Comparison of ENCODE assay signal across 16 cellular contexts in genomic region chr1:100449477-100449876, GRCh38.
A peak's percentile ranks its signal among the peaks of the same experiment; 100 is the strongest.
DNase-seq lines count a peak whose midpoint lies in the region; ATAC-seq and TF ChIP-seq lines count a peak whose summit lies in the region.
"Had no signal": no experiment of that assay in that cellular context is flagged by ENCODE, and none has a peak within 500 bp of the region (broad histone marks: within the 10 kb centered on the region; RNA-seq: fewer than 3 reads in every experiment).

No MANE protein-coding gene starts in this region.

- no peaks in the 10 kb centered on the region for H3K9me3 ChIP-seq in WERI-Rb-1 (ENCODE audit: severe bottlenecking)
- H3K9me3 ChIP-seq: heart left ventricle, prostate gland, tibial nerve had no signal

- H3K27me3 ChIP-seq in WERI-Rb-1 (ENCODE audit: insufficient read depth, low read depth, severe bottlenecking) = no peaks in the 10 kb centered on the region
- H3K27me3 ChIP-seq: heart left ventricle, tibial nerve had no signal

- intact Hi-C loops in natural killer cell (cut with micrococcal nuclease) = no loop called here

- no peaks in the 10 kb centered on the region for H3K27me3 Mint-ChIP-seq in natural killer cell (ENCODE audit: low read depth in 2 of 2)

- H3K4me3 Mint-ChIP-seq in natural killer cell = no peak overlapping the region

- ATAC-seq in GM21825 (IDR thresholded peaks at IDR 0.05; ENCODE audit: unreplicated experiment) = peak; percentile 54
- peak; percentile 57 for ATAC-seq in HG03558 (IDR thresholded peaks at IDR 0.05; ENCODE audit: extremely low read depth, unreplicated experiment)
- ATAC-seq in natural killer cell = no peak
- ATAC-seq: heart left ventricle, Panc1 had no signal

- DNase-seq in DMS53 (lab: John Stamatoyannopoulos, UW) (peak; percentile 59), DMS53 treated with DMSO at 0.1 percent for 48 hours (lab: John Stamatoyannopoulos, UW; ENCODE audit: unreplicated experiment) (no peak), natural killer cell (no peak), WERI-Rb-1 (no peak), HCEC 1CT (no peak), iPS-NIHi11 (ENCODE audit: low spot score) (no peak)
- DNase-seq: aorta, heart left ventricle, Karpas-422 had no signal

- H3K4me3 ChIP-seq in WERI-Rb-1 (ENCODE audit: low read depth, low read length) = no peak overlapping the region
- H3K4me3 ChIP-seq: heart left ventricle, lung, prostate gland, tibial nerve had no signal

- H3K36me3 ChIP-seq in WERI-Rb-1 = no peaks in the 10 kb centered on the region
- H3K36me3 ChIP-seq: prostate gland, tibial nerve had no signal

- no peak overlapping the region for H3K27ac ChIP-seq in WERI-Rb-1
- H3K27ac ChIP-seq: 22Rv1, tibial nerve had no signal

- H3K27ac Mint-ChIP-seq in natural killer cell = peak overlapping the region; percentile 52 to 67

- H3K36me3 Mint-ChIP-seq in natural killer cell = no peaks in the 10 kb centered on the region

- TF ChIP-seq CTCF in natural killer cell (IDR thresholded peaks at IDR 0.05) (no peak), WERI-Rb-1 (IDR thresholded peaks at IDR 0.05; ENCODE audit: low read depth, low read length) (no peak)

- H3K4me1 Mint-ChIP-seq in natural killer cell = peaks cover 22 to 26% of the 10 kb centered on the region in 2 donors

- no peaks in the 10 kb centered on the region for H3K9me3 Mint-ChIP-seq in natural killer cell

Comparison
In these comparisons a context has a peak if more than half of its experiments do, and no peak if none do; other contexts are left out.
1. ATAC-seq: peak in GM21825 (single experiment) and HG03558 (single experiment); none in natural killer cell (0 of 3).